Comparison of ENCODE assay signal across 8 cellular contexts in the genomic region with DNA sequence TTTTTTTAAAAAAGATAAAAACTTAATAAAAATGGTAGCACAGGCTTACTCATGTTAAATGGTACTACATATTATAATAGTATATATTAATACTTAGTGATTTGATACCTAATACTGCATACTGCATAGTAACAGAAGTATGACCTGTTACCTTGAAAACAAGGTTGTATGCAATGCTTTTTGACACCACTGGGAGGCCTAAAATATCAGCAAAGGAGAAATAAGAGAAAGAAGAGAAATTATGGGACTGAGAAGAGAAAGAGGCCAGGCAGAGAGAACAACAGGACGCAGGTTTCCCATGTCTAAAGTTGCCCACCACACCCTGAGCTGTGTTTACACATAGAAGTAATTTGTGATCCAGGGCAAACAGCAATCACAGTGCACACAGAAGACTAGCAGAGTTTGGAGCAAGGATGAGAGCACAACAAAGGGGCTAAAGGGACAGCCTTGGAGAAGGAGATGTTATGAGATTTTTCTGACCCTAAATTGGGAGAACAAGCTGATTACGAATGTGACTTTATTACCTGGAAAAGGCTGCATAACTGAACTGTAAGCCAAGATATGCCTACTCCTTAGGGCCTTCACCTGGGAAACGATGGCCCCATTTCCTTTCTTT.
DNase-seq lines count a peak whose midpoint lies in the region; ATAC-seq, FAIRE-seq and TF ChIP-seq lines count a peak whose summit lies in the region.

No MANE protein-coding gene starts in this region.

- no peaks in the 10 kb centered on the region for H3K36me3 Mint-ChIP-seq in endothelial cell (ENCODE audit: low read depth, unreplicated experiment)

- H3K36me3 ChIP-seq in MM.1S (replicated peaks; ENCODE audit: insufficient read depth, low read length): no peaks in the 10 kb centered on the region

- no peak for DNase-seq in D721Med (ENCODE audit: insufficient read length, low spot score)
- peak; percentile 32 for DNase-seq in MM.1S
- no peak for DNase-seq in endothelial cell (ENCODE audit: low spot score)
- no peak for DNase-seq in GOT3 (lab: John Stamatoyannopoulos, UW)
- no peak for DNase-seq in NCI-H446 (lab: John Stamatoyannopoulos, UW)

- H4K20me1 ChIP-seq in MM.1S (ENCODE audit: insufficient read depth, low read length): no peaks in the 10 kb centered on the region

- no peak overlapping the region for H3K4me3 ChIP-seq in MM.1S (ENCODE audit: low read length)

- no peaks in the 10 kb centered on the region for H3K9me3 Mint-ChIP-seq in endothelial cell (ENCODE audit: unreplicated experiment)

- no peak overlapping the region for H3K27ac Mint-ChIP-seq in endothelial cell (ENCODE audit: unreplicated experiment)

- no peaks in the 10 kb centered on the region for H3K9me2 ChIP-seq in MM.1S (replicated peaks; ENCODE audit: insufficient read depth, low read length)

- TF ChIP-seq CTCF in D721Med (IDR thresholded peaks at IDR 0.05; ENCODE audit: insufficient read depth, missing control alignments): peak; percentile 10
- peak; percentile 46 for TF ChIP-seq CTCF in MM.1S (IDR thresholded peaks at IDR 0.05; ENCODE audit: low read length)
- peak; percentile 69 for TF ChIP-seq CTCF in endothelial cell (IDR thresholded peaks at IDR 0.05; ENCODE audit: unreplicated experiment)

- FAIRE-seq in D721Med (lab: Jason Lieb, UNC): no peak

- H2AFZ ChIP-seq in MM.1S (ENCODE audit: low read length): no peak overlapping the region

- H3K27ac ChIP-seq in MM.1S (ENCODE audit: low read length): no peak overlapping the region

- no peaks in the 10 kb centered on the region for H3F3A ChIP-seq in MM.1S (ENCODE audit: insufficient read depth, low read length)

- H3K27me3 Mint-ChIP-seq in endothelial cell (ENCODE audit: unreplicated experiment): no peaks in the 10 kb centered on the region

- no peaks in the 10 kb centered on the region for H3K4me1 ChIP-seq in MM.1S (ENCODE audit: low read length)

- ATAC-seq in GM21360 (IDR thresholded peaks at IDR 0.05; ENCODE audit: unreplicated experiment) (peak; percentile 87), GM21515 (IDR thresholded peaks at IDR 0.05; ENCODE audit: unreplicated experiment) (no peak), HG02970 (IDR thresholded peaks at IDR 0.05; ENCODE audit: low FRiP score, unreplicated experiment) (no peak)

- H3K4me3 Mint-ChIP-seq in endothelial cell (ENCODE audit: unreplicated experiment): no peak overlapping the region

- no peaks in the 10 kb centered on the region for H3K27me3 ChIP-seq in MM.1S (replicated peaks; ENCODE audit: insufficient read depth, low read length)

- no peak overlapping the region for H3K9ac ChIP-seq in MM.1S (ENCODE audit: low read length)

- H3K79me2 ChIP-seq in MM.1S (ENCODE audit: low read length): no peaks in the 10 kb centered on the region

- no peak overlapping the region for H3K4me2 ChIP-seq in MM.1S (ENCODE audit: low read depth, low read length)

- H3K4me1 Mint-ChIP-seq in endothelial cell (ENCODE audit: unreplicated experiment): no peaks in the 10 kb centered on the region

- H3K9me3 ChIP-seq in MM.1S (replicated peaks; ENCODE audit: insufficient read depth, low read length): no peaks in the 10 kb centered on the region

Comparison
In these comparisons a context has a peak if more than half of its experiments do, and no peak if none do; other contexts are left out.
1. CTCF ChIP-seq: peak in every context shown above with its lines; median percentile 69 in endothelial cell; 46 in MM.1S; 10 in D721Med.